Comparison of ENCODE assay signal across 18 cellular contexts in genomic region chrX:109187473-109188168, GRCh38.
DNase-seq lines count a peak whose midpoint lies in the region; ATAC-seq and TF ChIP-seq lines count a peak whose summit lies in the region.
"Had no signal": no experiment of that assay in that cellular context is flagged by ENCODE, and none has a peak within 500 bp of the region (broad histone marks: within the 10 kb centered on the region; RNA-seq: fewer than 3 reads in every experiment).

No MANE protein-coding gene starts in this region.

- H3K4me3 ChIP-seq in epithelial cell of esophagus (ENCODE audit: low read length), result no peak overlapping the region
- H3K4me3 ChIP-seq: gastrocnemius medialis had no signal

- ATAC-seq in GM21723 (IDR thresholded peaks at IDR 0.05; ENCODE audit: unreplicated experiment) (peak; percentile 77), HG03108 (IDR thresholded peaks at IDR 0.05; ENCODE audit: unreplicated experiment) (peak; percentile 87)
- ATAC-seq: activated CD4-positive, CD25-positive, alpha-beta regulatory T cell treated with anti-CD3 and anti-CD28 coated beads, Interleukin-2, amount 50 U/mL, for 24 hours; gastrocnemius medialis; naive thymus-derived CD8-positive, alpha-beta T cell had no signal

- DNase-seq in NCI-H1105 treated with DMSO at 0.1 percent for 48 hours (lab: John Stamatoyannopoulos, UW), result peak; percentile 64
- DNase-seq in NCI-H1105 (lab: John Stamatoyannopoulos, UW), result no peak
- peak; percentile 0 for DNase-seq in epithelial cell of esophagus (ENCODE audit: low read depth)
- DNase-seq in NCI-H69 (lab: John Stamatoyannopoulos, UW), result no peak
- DNase-seq in foreskin melanocyte, result no peak
- no peak for DNase-seq in effector CD8-positive, alpha-beta T cell (lab: John Stamatoyannopoulos, UW)
- DNase-seq: 8988T; activated effector memory CD4-positive, alpha-beta T cell treated with anti-CD3 and anti-CD28 coated beads, Interleukin-2, amount 50 U/mL, for 16 hours; cortex of kidney; DMS153; gastrocnemius medialis; KG1; naive thymus-derived CD8-positive, alpha-beta T cell; NCI-H345; SIG-M5 had no signal

- no peak for TF ChIP-seq CTCF in epithelial cell of esophagus (IDR thresholded peaks at IDR 0.05; ENCODE audit: insufficient read depth, low read depth, low read length, missing control alignments)

Comparison
In these comparisons a context has a peak if more than half of its experiments do, and no peak if none do; other contexts are left out.
1. DNase-seq: peak in NCI-H1105 treated with DMSO at 0.1 percent for 48 hours (single experiment) and epithelial cell of esophagus (single experiment); none in NCI-H1105 (single experiment), NCI-H69 (single experiment), foreskin melanocyte (single experiment) and effector CD8-positive, alpha-beta T cell (single experiment).